In genomic region chr11:26043665-26044064, GRCh38 we compare ENCODE assay signal across 14 cellular contexts.
A peak's percentile ranks its signal among the peaks of the same experiment; 100 is the strongest.
DNase-seq lines count a peak whose midpoint lies in the region; ATAC-seq and TF ChIP-seq lines count a peak whose summit lies in the region.
"Had no signal": no experiment of that assay in that cellular context is flagged by ENCODE, and none has a peak within 500 bp of the region (broad histone marks: within the 10 kb centered on the region; RNA-seq: fewer than 3 reads in every experiment).

No MANE protein-coding gene starts in this region.

- ATAC-seq in GM19372 (IDR thresholded peaks at IDR 0.05; ENCODE audit: low read depth, unreplicated experiment) (peak; percentile 76), HG02852 (IDR thresholded peaks at IDR 0.05; ENCODE audit: unreplicated experiment) (peak; percentile 76), HG03469 (IDR thresholded peaks at IDR 0.05; ENCODE audit: unreplicated experiment) (peak; percentile 81)
- ATAC-seq: HCT116, left lung had no signal

- DNase-seq in GM06990 (ENCODE audit: extremely low read depth, insufficient read length) (peak; percentile 16), KBM-7 (no peak), EL (no peak)
- no peak for DNase-seq in stimulated activated naive CD4-positive, alpha-beta T cell (lab: John Stamatoyannopoulos, UW)
- DNase-seq in stimulated activated CD4-positive, alpha-beta T cell treated with anti-CD3 and anti-CD28 coated beads, Interleukin-1b, Interleukin-23, amount 100 ng/mL, for 48 hours = no peak
- DNase-seq: activated CD4-positive, alpha-beta T cell treated with anti-CD3 and anti-CD28 coated beads, Interleukin-2, amount 50 U/mL, for 48 hours; activated naive CD4-positive, alpha-beta T cell treated with Interleukin-2 at 50 U/mL for 16 hours; left lung; NCI-H1694 treated with DMSO at 0.1 percent for 48 hours had no signal

- H3K4me3 ChIP-seq in GM06990 (replicated peaks; ENCODE audit: low read depth, low read length) = no peak overlapping the region
- H3K4me3 ChIP-seq: left lung, tibial nerve had no signal

- TF ChIP-seq CTCF in GM06990 (IDR thresholded peaks at IDR 0.05; ENCODE audit: insufficient read depth, low read length, poor library complexity, severe bottlenecking) = no peak

- no peaks in the 10 kb centered on the region for H3K27me3 ChIP-seq in GM06990 (replicated peaks; ENCODE audit: control insufficient read depth, insufficient read depth, low read length)
- H3K27me3 ChIP-seq: left lung, tibial nerve had no signal

- H3K36me3 ChIP-seq in GM06990 (ENCODE audit: control insufficient read depth, insufficient read depth, low read length) = no peaks in the 10 kb centered on the region
- H3K36me3 ChIP-seq: left lung, tibial nerve had no signal

- in situ Hi-C loops in KBM-7 (cut with MboI; ENCODE audit: low pct_unique_long_range_greater_than_20kb, low sequenced_read_pairs) = no loop called here
